Comparison of ENCODE assay signal across 16 cellular contexts in genomic region chr10:65723525-65723924, GRCh38.
"Had no signal": no experiment of that assay in that cellular context is flagged by ENCODE, and none has a peak within 500 bp of the region (broad histone marks: within the 10 kb centered on the region; RNA-seq: fewer than 3 reads in every experiment).

No MANE protein-coding gene starts in this region.

- H3K27me3 Mint-ChIP-seq: activated CD4-positive, alpha-beta T cell treated with anti-CD3 and anti-CD28 coated beads for 36 hours; activated CD8-positive, alpha-beta T cell treated with anti-CD3 and anti-CD28 coated beads for 36 hours; naive thymus-derived CD4-positive, alpha-beta T cell had no signal

- H3K36me3 Mint-ChIP-seq: activated naive CD4-positive, alpha-beta T cell treated with anti-CD3 and anti-CD28 coated beads, Interleukin-2, amount 50 U/mL, for 72 hours; naive thymus-derived CD4-positive, alpha-beta T cell had no signal

- H3K4me1 Mint-ChIP-seq: activated CD4-positive, alpha-beta T cell treated with anti-CD3 and anti-CD28 coated beads for 36 hours; naive thymus-derived CD4-positive, alpha-beta T cell had no signal

- FAIRE-seq: colon, endometrium, pancreas had no signal

- DNase-seq: activated CD4-positive, alpha-beta T cell treated with anti-CD3 and anti-CD28 coated beads for 36 hours; activated CD8-positive, alpha-beta T cell treated with anti-CD3 and anti-CD28 coated beads for 36 hours; activated gamma-delta T cell; activated T-cell treated with anti-CD3 and anti-CD28 coated beads, Interleukin-2, amount 50 U/mL, for 48 hours; hippocampal formation; left ventricle myocardium inferior; mucosa of descending colon; naive thymus-derived CD4-positive, alpha-beta T cell; pancreas; stimulated activated CD4-positive, alpha-beta T cell treated with anti-CD3 and anti-CD28 coated beads, Interleukin-1b, Interleukin-23, amount 100 ng/mL, for 48 hours; T-helper 9 cell; thyroid gland had no signal

- H3K9me3 ChIP-seq: left ventricle myocardium inferior, mucosa of descending colon, pancreas, thyroid gland had no signal

- H3K4me3 ChIP-seq: left ventricle myocardium inferior, mucosa of descending colon, pancreas, thyroid gland had no signal

- H3K4me3 Mint-ChIP-seq: activated CD4-positive, alpha-beta T cell treated with anti-CD3 and anti-CD28 coated beads for 36 hours; activated CD8-positive, alpha-beta T cell treated with anti-CD3 and anti-CD28 coated beads for 36 hours; naive thymus-derived CD4-positive, alpha-beta T cell had no signal

- H3K27me3 ChIP-seq: pancreas, thyroid gland had no signal

- H3K36me3 ChIP-seq: left ventricle myocardium inferior, pancreas, thyroid gland had no signal

- H3K27ac ChIP-seq: left ventricle myocardium inferior, pancreas, thyroid gland had no signal

- ATAC-seq: activated CD4-positive, alpha-beta T cell treated with anti-CD3 and anti-CD28 coated beads for 36 hours; activated CD8-positive, alpha-beta T cell treated with anti-CD3 and anti-CD28 coated beads for 36 hours; activated naive CD4-positive, alpha-beta T cell treated with anti-CD3 and anti-CD28 coated beads, Interleukin-2, amount 50 U/mL, for 72 hours; esophagus mucosa; mucosa of descending colon; naive thymus-derived CD4-positive, alpha-beta T cell; pancreas had no signal

- H3K27ac Mint-ChIP-seq: activated CD4-positive, alpha-beta T cell treated with anti-CD3 and anti-CD28 coated beads for 36 hours; activated CD8-positive, alpha-beta T cell treated with anti-CD3 and anti-CD28 coated beads for 36 hours; activated naive CD4-positive, alpha-beta T cell treated with anti-CD3 and anti-CD28 coated beads, Interleukin-2, amount 50 U/mL, for 72 hours; naive thymus-derived CD4-positive, alpha-beta T cell had no signal

- H3K4me1 ChIP-seq: left ventricle myocardium inferior, pancreas, thyroid gland had no signal
